Comparison of ENCODE assay signal across 1 cellular context in the genomic region with DNA sequence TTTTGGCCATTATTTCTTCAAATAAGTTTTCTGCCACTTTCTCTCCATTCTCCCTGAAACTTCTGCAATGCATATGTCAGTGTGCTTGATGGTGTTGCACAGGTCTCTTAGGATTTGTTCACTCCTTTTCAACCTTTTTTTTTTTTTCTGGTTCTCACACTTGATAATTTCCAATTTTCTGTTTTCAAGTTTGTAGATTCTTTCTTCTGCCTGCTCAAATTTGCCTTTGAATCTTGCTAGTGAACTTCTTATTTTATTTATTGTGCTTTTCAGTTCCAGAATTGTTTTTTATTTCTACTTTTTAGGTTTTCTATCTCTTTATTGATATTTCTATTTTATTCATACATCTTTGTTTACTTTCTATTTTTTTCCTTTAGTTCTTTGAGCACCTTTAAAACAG.
TF ChIP-seq lines count a peak whose summit lies in the region.

No MANE protein-coding gene starts in this region.

TF ChIP-seq in K562, 482 proteins besides CTCF, POLR2A, EP300 and RAD21:
- TF ChIP-seq ZNF707 (CRISPR knock-in tag; conservative IDR thresholded peaks at IDR 0.05) (no peak), CBX3 (IDR thresholded peaks at IDR 0.05; ENCODE audit: borderline replicate concordance in 1 of 2, low read length in 2 of 2) (peak in 1 of 2 experiments; percentile 53; a peak in 1 of 3 replicates), CBX8 (IDR thresholded peaks at IDR 0.05; ENCODE audit: borderline replicate concordance, extremely low read depth, low read depth, low read length, poor library complexity, severe bottlenecking) (no peak), PCBP1 (IDR thresholded peaks at IDR 0.05; ENCODE audit: low read depth, low read length, poor library complexity, severe bottlenecking) (no peak), ZNF316 (IDR thresholded peaks at IDR 0.05) (0 out of 2 replicates have a peak, but pooled peaks have one; percentile 0), NELFE (IDR thresholded peaks at IDR 0.05; ENCODE audit: insufficient read depth, insufficient read length) (no peak)
- TF ChIP-seq, protein P1, sequence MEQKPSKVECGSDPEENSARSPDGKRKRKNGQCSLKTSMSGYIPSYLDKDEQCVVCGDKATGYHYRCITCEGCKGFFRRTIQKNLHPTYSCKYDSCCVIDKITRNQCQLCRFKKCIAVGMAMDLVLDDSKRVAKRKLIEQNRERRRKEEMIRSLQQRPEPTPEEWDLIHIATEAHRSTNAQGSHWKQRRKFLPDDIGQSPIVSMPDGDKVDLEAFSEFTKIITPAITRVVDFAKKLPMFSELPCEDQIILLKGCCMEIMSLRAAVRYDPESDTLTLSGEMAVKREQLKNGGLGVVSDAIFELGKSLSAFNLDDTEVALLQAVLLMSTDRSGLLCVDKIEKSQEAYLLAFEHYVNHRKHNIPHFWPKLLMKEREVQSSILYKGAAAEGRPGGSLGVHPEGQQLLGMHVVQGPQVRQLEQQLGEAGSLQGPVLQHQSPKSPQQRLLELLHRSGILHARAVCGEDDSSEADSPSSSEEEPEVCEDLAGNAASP (IDR thresholded peaks at IDR 0.05): no peak
- TF ChIP-seq, protein P2, sequence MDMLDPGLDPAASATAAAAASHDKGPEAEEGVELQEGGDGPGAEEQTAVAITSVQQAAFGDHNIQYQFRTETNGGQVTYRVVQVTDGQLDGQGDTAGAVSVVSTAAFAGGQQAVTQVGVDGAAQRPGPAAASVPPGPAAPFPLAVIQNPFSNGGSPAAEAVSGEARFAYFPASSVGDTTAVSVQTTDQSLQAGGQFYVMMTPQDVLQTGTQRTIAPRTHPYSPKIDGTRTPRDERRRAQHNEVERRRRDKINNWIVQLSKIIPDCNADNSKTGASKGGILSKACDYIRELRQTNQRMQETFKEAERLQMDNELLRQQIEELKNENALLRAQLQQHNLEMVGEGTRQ (CRISPR knock-in tag; IDR thresholded peaks at IDR 0.05): no peak
- TF ChIP-seq, protein P3, sequence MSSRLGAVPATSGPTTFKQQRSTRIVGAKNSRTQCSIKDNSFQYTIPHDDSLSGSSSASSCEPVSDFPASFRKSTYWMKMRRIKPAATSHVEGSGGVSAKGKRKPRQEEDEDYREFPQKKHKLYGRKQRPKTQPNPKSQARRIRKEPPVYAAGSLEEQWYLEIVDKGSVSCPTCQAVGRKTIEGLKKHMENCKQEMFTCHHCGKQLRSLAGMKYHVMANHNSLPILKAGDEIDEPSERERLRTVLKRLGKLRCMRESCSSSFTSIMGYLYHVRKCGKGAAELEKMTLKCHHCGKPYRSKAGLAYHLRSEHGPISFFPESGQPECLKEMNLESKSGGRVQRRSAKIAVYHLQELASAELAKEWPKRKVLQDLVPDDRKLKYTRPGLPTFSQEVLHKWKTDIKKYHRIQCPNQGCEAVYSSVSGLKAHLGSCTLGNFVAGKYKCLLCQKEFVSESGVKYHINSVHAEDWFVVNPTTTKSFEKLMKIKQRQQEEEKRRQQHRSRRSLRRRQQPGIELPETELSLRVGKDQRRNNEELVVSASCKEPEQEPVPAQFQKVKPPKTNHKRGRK (tag; IDR thresholded peaks at IDR 0.05): no peak
- TF ChIP-seq, protein P4, sequence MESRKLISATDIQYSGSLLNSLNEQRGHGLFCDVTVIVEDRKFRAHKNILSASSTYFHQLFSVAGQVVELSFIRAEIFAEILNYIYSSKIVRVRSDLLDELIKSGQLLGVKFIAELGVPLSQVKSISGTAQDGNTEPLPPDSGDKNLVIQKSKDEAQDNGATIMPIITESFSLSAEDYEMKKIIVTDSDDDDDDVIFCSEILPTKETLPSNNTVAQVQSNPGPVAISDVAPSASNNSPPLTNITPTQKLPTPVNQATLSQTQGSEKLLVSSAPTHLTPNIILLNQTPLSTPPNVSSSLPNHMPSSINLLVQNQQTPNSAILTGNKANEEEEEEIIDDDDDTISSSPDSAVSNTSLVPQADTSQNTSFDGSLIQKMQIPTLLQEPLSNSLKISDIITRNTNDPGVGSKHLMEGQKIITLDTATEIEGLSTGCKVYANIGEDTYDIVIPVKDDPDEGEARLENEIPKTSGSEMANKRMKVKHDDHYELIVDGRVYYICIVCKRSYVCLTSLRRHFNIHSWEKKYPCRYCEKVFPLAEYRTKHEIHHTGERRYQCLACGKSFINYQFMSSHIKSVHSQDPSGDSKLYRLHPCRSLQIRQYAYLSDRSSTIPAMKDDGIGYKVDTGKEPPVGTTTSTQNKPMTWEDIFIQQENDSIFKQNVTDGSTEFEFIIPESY (CRISPR knock-in tag; IDR thresholded peaks at IDR 0.05): no peak
